ENCODE assay signal across 12 cellular contexts in the genomic region with DNA sequence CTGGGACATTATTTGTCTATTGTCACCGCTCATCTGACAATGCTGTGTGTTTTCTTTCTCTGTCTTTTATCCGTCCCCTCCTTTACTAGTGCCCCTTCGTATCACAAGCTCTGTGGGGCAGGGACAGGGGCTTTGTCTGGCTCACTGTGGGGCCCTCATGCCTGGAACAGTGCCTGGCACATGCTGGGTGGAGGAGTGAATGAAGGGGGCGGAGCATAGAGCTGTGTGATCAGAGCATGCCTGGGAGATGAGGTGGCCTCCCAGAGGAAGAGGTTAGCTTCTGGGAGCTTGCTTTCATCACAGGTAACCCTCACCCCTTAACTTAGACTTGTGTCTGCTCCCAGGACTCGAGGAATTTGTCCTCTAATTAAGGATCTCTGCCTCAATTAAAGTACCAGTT. TPM values are rescaled to one million over a fixed set of nuclear protein-coding genes. Genes with fewer than 3 reads are reported as not detected.
A peak's percentile ranks its signal among the peaks of the same experiment; 100 is the strongest.
DNase-seq lines count a peak whose midpoint lies in the region; ATAC-seq, FAIRE-seq and TF ChIP-seq lines count a peak whose summit lies in the region.
"Had no signal": no experiment of that assay in that cellular context is flagged by ENCODE, and none has a peak within 500 bp of the region (broad histone marks: within the 10 kb centered on the region; RNA-seq: fewer than 3 reads in every experiment).

No MANE protein-coding gene starts in this region.

- peak overlapping the region; percentile 61; the same call in 1 of the 2 replicates for H2BK15ac ChIP-seq in H1 (ENCODE audit: low read length)

- H2BK5ac ChIP-seq in H1 (ENCODE audit: low read depth, low read length), result peak overlapping the region; percentile 55; the same call in 1 of the 2 replicates

- POLR2A ChIA-PET in H1 (lab: Charles Lee; ENCODE audit: partially characterized antibody), result interaction anchor here (1.0 to 3.3 kb wide), 2 partner anchors 14 to 218 kb away, joined by 3 to 12 read pairs; no protein-coding TSS in a partner anchor

- H2BK120ac ChIP-seq in H1 (replicated peaks; ENCODE audit: low read depth, low read length), result no peak overlapping the region

- ATAC-seq in HG02885 (IDR thresholded peaks at IDR 0.05; ENCODE audit: poor library complexity, unreplicated experiment) (no peak), HG03520 (IDR thresholded peaks at IDR 0.05; ENCODE audit: unreplicated experiment) (no peak), GM18868 (IDR thresholded peaks at IDR 0.05; ENCODE audit: unreplicated experiment) (no peak), GM18873 (IDR thresholded peaks at IDR 0.05; ENCODE audit: low FRiP score, unreplicated experiment) (no peak)

- H4K8ac ChIP-seq in H1 (ENCODE audit: extremely low read depth, insufficient read depth, low read length), result no peak overlapping the region

- no peak overlapping the region for H2AFZ ChIP-seq in H1 (ENCODE audit: low read length)

- no peak for TF ChIP-seq POLR2A in H1 (IDR thresholded peaks at IDR 0.05; ENCODE audit: control extremely low read depth in 1 of 2, low read depth in 2 of 2, low read length in 2 of 2)

- no peak overlapping the region for H3K4me3 ChIP-seq in H1 (ENCODE audit: extremely low read depth in 1 of 4, insufficient read depth in 2 of 4, low read depth in 3 of 4, low read length in 4 of 4)

- H3K4me1 ChIP-seq in H1 (replicated peaks in 1 of 4; ENCODE audit: control insufficient read depth in 3 of 4, insufficient read depth in 4 of 4, low read length in 3 of 4), result peaks cover 12 to 29% (median 21%) of the 10 kb centered on the region in 4 experiments

- H3K79me1 ChIP-seq in H1 (ENCODE audit: low read depth, low read length), result no peaks in the 10 kb centered on the region

- peaks cover 0 to 1% of the 10 kb centered on the region in 2 experiments for H4K20me1 ChIP-seq in H1 (replicated peaks in 1 of 2; ENCODE audit: control insufficient read depth in 1 of 2, insufficient read depth in 2 of 2, low read length in 2 of 2)

- H2BK12ac ChIP-seq in H1 (ENCODE audit: low read depth, low read length), result peak overlapping the region; percentile 62

- no peak overlapping the region for H2AK5ac ChIP-seq in H1 (ENCODE audit: low read depth, low read length)

- no peak overlapping the region for H3K23ac ChIP-seq in H1 (ENCODE audit: insufficient read length)

- H3K79me2 ChIP-seq in H1 (ENCODE audit: control insufficient read depth in 1 of 2, insufficient read depth in 2 of 2, low read length in 2 of 2), result peaks cover 0 to 27% of the 10 kb centered on the region in 2 experiments; a peak in 2 of 4 replicates

- H3K56ac ChIP-seq in H1 (replicated peaks; ENCODE audit: insufficient read length, low read depth, low read length), result no peak overlapping the region

- H3K27ac ChIP-seq in H1 (ENCODE audit: low read depth, low read length), result no peak overlapping the region

- TF ChIP-seq CTCF in H1 (IDR thresholded peaks at IDR 0.05; ENCODE audit: control extremely low read depth in 1 of 3, insufficient read depth in 1 of 3, low read depth in 1 of 3, low read length in 3 of 3), result no peak

- H3K14ac ChIP-seq in H1 (ENCODE audit: insufficient read length), result no peak overlapping the region

- H4K91ac ChIP-seq in H1 (replicated peaks; ENCODE audit: insufficient read length, low read length), result peak overlapping the region; percentile 11

- no peak overlapping the region for H3K4ac ChIP-seq in H1 (replicated peaks; ENCODE audit: insufficient read length, low read depth, low read length)

- H3K23me2 ChIP-seq in H1 (ENCODE audit: low read depth, low read length), result no peaks in the 10 kb centered on the region

- TF ChIP-seq RAD21 in H1 (IDR thresholded peaks at IDR 0.05 in 1 of 2, conservative IDR thresholded peaks at IDR 0.05 in 1 of 2; ENCODE audit: low read depth in 2 of 2, low read length in 2 of 2), result no peak

- no peaks in the 10 kb centered on the region for H3K27me3 ChIP-seq in H1 (replicated peaks in 1 of 4; ENCODE audit: control insufficient read depth in 3 of 4, extremely low read depth in 1 of 4, insufficient read depth in 3 of 4, low read length in 3 of 4)

- no peak overlapping the region for H3K4me2 ChIP-seq in H1 (ENCODE audit: insufficient read depth in 1 of 2, low read depth in 2 of 2, low read length in 2 of 2)

- DNase-seq in Daoy (ENCODE audit: low read depth) (peak; percentile 50), NCI-H69 (lab: John Stamatoyannopoulos, UW) (peak; percentile 64), H1 (ENCODE audit: low read depth in 1 of 2, low spot score in 2 of 2) (no peak), mucosa of gallbladder (ENCODE audit: low spot score) (peak; percentile 52)
- DNase-seq: activated CD4-positive, alpha-beta memory T cell treated with anti-CD3 and anti-CD28 coated beads, Interleukin-2, amount 10 ng/mL, durations not matched to agents 7 days and 5 days; activated naive CD4-positive, alpha-beta T cell; NCI-H1930; stimulated activated CD4-positive, alpha-beta T cell treated with anti-CD3 and anti-CD28 coated beads, Interleukin-4, amount 100 ng/mL, for 24 hours had no signal

- TF ChIP-seq EP300 in H1 (IDR thresholded peaks at IDR 0.05; ENCODE audit: borderline replicate concordance in 1 of 2, low read depth in 2 of 2, low read length in 2 of 2), result no peak

- H3K36me3 ChIP-seq in H1 (ENCODE audit: control insufficient read depth in 2 of 4, insufficient read depth in 4 of 4, low read length in 3 of 4), result peaks cover 4 to 32% (median 5%) of the 10 kb centered on the region in 4 experiments; a peak in 4 of 8 replicates

- CTCF ChIA-PET in H1 (lab: Charles Lee; ENCODE audit: partially characterized antibody), result interaction anchor here (1.0 to 2.1 kb wide), 5 partner anchors 9 to 46 kb away, joined by 3 to 13 read pairs (median 5); no protein-coding TSS in a partner anchor

- peak overlapping the region; percentile 93; the same call in 1 of the 2 replicates for H2BK20ac ChIP-seq in H1 (ENCODE audit: low read length)

- H3K9me3 ChIP-seq in H1 (ENCODE audit: insufficient read depth in 2 of 2, low read depth in 1 of 2, low read length in 1 of 2), result no peaks in the 10 kb centered on the region

- no peak for FAIRE-seq in H1 (lab: Jason Lieb, UNC)

- no peak overlapping the region for H3K9ac ChIP-seq in H1 (replicated peaks in 1 of 4; ENCODE audit: extremely low read depth in 1 of 4, low read depth in 3 of 4, low read length in 3 of 4)

- no peak overlapping the region for H3K18ac ChIP-seq in H1 (ENCODE audit: extremely low read depth, low read length)

- no peak overlapping the region for H4K5ac ChIP-seq in H1 (ENCODE audit: insufficient read length, low read depth, low read length)

- WGBS in H1 (ENCODE audit: extremely low coverage in 1 of 2, insufficient coverage in 1 of 2, insufficient read length in 1 of 2, insufficient replicate concordance in 2 of 2, low coverage in 1 of 2, low lambda C conversion rate in 2 of 2, missing lambda C conversion rate in 1 of 2), 2 experiments, result 85% methylated on average over 5 of the region's 5 CpGs; no CpG with 5 or more reads in 1 of the 2 experiments

TF ChIP-seq in H1, 55 proteins besides CTCF, POLR2A, EP300 and RAD21:
- TF ChIP-seq, protein P1, sequence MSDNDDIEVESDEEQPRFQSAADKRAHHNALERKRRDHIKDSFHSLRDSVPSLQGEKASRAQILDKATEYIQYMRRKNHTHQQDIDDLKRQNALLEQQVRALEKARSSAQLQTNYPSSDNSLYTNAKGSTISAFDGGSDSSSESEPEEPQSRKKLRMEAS (IDR thresholded peaks at IDR 0.05), result peak; percentile 76
- no peak for TF ChIP-seq KDM1A (IDR thresholded peaks at IDR 0.05; ENCODE audit: borderline replicate concordance, low read length)
- TF ChIP-seq, protein P2, sequence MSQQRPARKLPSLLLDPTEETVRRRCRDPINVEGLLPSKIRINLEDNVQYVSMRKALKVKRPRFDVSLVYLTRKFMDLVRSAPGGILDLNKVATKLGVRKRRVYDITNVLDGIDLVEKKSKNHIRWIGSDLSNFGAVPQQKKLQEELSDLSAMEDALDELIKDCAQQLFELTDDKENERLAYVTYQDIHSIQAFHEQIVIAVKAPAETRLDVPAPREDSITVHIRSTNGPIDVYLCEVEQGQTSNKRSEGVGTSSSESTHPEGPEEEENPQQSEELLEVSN (IDR thresholded peaks at IDR 0.05), result 0 out of 2 replicates have a peak, but pooled peaks have one; percentile 22

RNA-seq across cellular contexts. Expression of gene MTCL1, which starts 16.4 kb away (rescaled TPM):
- 12.2 and 20.8 TPM in 2 replicates for total RNA-seq in Daoy (2014; rRNA removed; shearing (Covaris generic))
- 60.8 and 62.0 TPM in 2 replicates for total RNA-seq in H1 (2021; fragmentation: NEBNext Ultra II Directional; extraction: Animal tissue kit (Norgen Biotek cat#: 25700))
- 16.6 and 19.8 TPM in 2 replicates for polyA plus RNA-seq in H1 (2011; rRNA removed)
- polyA plus RNA-seq in H1 (2011; cell fraction: cytosol; rRNA removed), result 18.3 TPM
- polyA plus RNA-seq in H1 (2011; cell fraction: nucleus; rRNA removed), result 55.0 TPM
- polyA plus RNA-seq in H1 (2012, experiment 1 of 2), result 28.3 to 36.5 TPM (median 32.7 TPM) in 4 replicates
- 8.4 TPM for polyA plus RNA-seq in H1 (2012, experiment 2 of 2)
- 18.5 TPM for polyA plus RNA-seq in H1 (2013, experiment 1 of 2)
- polyA plus RNA-seq in H1 (2013, experiment 2 of 2), result 19.1 TPM
- polyA minus RNA-seq in H1 (2011; rRNA and poly(A)+ RNA removed), result 31.5 and 34.8 TPM in 2 replicates
- 29.1 TPM for polyA minus RNA-seq in H1 (2011; cell fraction: cytosol; rRNA and poly(A)+ RNA removed)
- polyA minus RNA-seq in H1 (2011; cell fraction: nucleus; rRNA and poly(A)+ RNA removed), result 75.2 TPM
- 182 TPM for total RNA-seq in mucosa of gallbladder

Comparison
In these comparisons a context has a peak if more than half of its experiments do, and no peak if none do; other contexts are left out.
1. DNase-seq: peak in Daoy (single experiment), NCI-H69 (single experiment) and mucosa of gallbladder (single experiment); none in H1 (0 of 2).